2 cellular contexts compared by ENCODE assay signal in the genomic region with DNA sequence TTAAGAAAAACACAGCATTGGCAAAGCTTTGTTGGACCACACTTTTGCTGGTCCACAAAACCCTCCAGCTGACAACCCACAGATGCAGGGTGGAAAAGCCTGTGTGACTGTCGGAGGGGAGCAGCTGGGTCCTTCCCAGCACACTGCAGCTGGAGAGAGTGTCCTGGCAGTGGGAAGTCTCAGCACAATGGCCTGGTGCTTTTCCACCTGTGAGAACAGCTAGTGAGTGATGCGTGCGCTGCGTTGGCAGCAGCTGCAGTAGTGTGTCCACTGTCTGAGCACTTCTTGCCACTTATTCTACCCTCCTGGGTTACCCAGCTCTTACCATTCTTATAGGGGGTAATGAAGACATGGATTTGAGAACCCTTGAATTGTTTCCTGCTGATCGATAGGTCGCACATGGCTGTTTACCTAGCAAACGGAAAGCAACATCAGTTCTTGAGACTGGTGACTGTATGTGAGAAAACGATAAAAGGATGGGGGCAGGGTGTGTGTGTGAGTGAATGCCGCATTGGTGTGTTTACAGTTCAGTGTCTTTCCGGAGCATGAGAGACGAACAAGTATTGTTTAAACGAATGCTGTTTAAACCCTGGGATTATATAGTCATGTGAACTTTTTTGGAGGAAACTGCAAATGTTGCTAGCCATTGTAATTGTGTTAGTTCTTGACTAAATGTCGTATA.
TF ChIP-seq lines count a peak whose summit lies in the region.

No MANE protein-coding gene starts in this region.

TF ChIP-seq in HepG2, 621 proteins besides CTCF, POLR2A, EP300 and RAD21:
- TF ChIP-seq ZFP91 (CRISPR knock-in tag; IDR thresholded peaks at IDR 0.05; ENCODE audit: borderline replicate concordance) (no peak), KMT2B (CRISPR knock-in tag; IDR thresholded peaks at IDR 0.05) (no peak), FOXP1 (IDR thresholded peaks at IDR 0.05) (no peak), FOXP1 (CRISPR knock-in tag; IDR thresholded peaks at IDR 0.05) (peak; percentile 15; the same call in 1 of the 2 replicates), NFKBIZ (CRISPR knock-in tag; IDR thresholded peaks at IDR 0.05) (no peak), SOX13 (IDR thresholded peaks at IDR 0.05) (no peak), SOX13 (CRISPR knock-in tag; conservative IDR thresholded peaks at IDR 0.05 in 1 of 2, IDR thresholded peaks at IDR 0.05 in 1 of 2) (0 out of 4 replicates have a peak, but pooled peaks of 1 of the 2 experiments have one; percentile 15), PCBP2 (optimal IDR thresholded peaks at IDR 0.05; ENCODE audit: low read depth, low read length, poor library complexity, severe bottlenecking) (no peak), SNAI1 (CRISPR knock-in tag; IDR thresholded peaks at IDR 0.05; ENCODE audit: borderline replicate concordance) (no peak), SOX5 (CRISPR knock-in tag; IDR thresholded peaks at IDR 0.05; ENCODE audit: borderline replicate concordance) (peak; percentile 32; the same call in 1 of the 2 replicates)

TF ChIP-seq in endothelial cell of umbilical vein, 7 proteins besides CTCF, POLR2A, EP300 and RAD21:
- TF ChIP-seq FOS (IDR thresholded peaks at IDR 0.05; ENCODE audit: borderline replicate concordance, insufficient read depth, low read length) (no peak), POLR2AphosphoS5 (IDR thresholded peaks at IDR 0.05; ENCODE audit: insufficient read depth, low read depth, low read length) (no peak), MYC (IDR thresholded peaks at IDR 0.05; ENCODE audit: low read depth, low read length) (no peak), GATA2 (IDR thresholded peaks at IDR 0.05; ENCODE audit: insufficient read depth, insufficient read length, low read depth, low read length) (no peak), EZH2 (IDR thresholded peaks at IDR 0.05; ENCODE audit: borderline replicate concordance, low read depth, low read length, severe bottlenecking) (no peak), JUN (IDR thresholded peaks at IDR 0.05; ENCODE audit: borderline replicate concordance, insufficient read depth, insufficient read length, low read depth) (no peak), MAX (IDR thresholded peaks at IDR 0.05; ENCODE audit: insufficient read depth, insufficient read length) (no peak)
